33 cellular contexts compared by ENCODE assay signal in the genomic region with DNA sequence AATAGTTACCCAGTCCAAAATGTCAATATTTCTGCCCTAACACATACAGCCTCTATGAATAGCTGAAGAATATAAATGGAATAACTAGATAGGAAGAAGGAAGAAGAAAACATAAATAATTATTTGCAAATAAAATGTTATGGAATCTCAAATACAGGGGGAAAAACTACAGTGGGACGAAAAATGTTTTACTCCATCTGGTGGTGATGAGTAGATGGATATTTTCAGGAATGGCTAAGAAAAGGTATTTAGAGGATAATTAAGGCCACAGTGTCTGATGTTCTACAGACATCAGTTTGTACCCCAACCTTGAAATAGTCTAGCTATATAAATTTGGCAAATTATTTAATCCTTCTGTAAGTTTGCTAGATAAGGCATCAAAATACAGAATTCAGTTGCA.
DNase-seq lines count a peak whose midpoint lies in the region; ATAC-seq and TF ChIP-seq lines count a peak whose summit lies in the region.
"Had no signal": no experiment of that assay in that cellular context is flagged by ENCODE, and none has a peak within 500 bp of the region (broad histone marks: within the 10 kb centered on the region; RNA-seq: fewer than 3 reads in every experiment).

No MANE protein-coding gene starts in this region.

- ATAC-seq in heart right ventricle (no peak), left colon (no peak)
- ATAC-seq: activated CD4-positive, CD25-positive, alpha-beta regulatory T cell treated with anti-CD3 and anti-CD28 coated beads, Interleukin-2, amount 50 U/mL, for 24 hours; GM12878; left cardiac atrium; PC-3 had no signal

- peak in 5 of 9 donors; percentile 13 to 30 (median 25) for TF ChIP-seq CTCF in heart right ventricle (IDR thresholded peaks at IDR 0.05)
- no peak for TF ChIP-seq CTCF in astrocyte of the cerebellum (IDR thresholded peaks at IDR 0.05; ENCODE audit: low read depth, low read length, missing control alignments)
- peak; percentile 34 for TF ChIP-seq CTCF in type B pancreatic cell (conservative IDR thresholded peaks at IDR 0.05)

- intact Hi-C loops in heart right ventricle (cut with DNase I), result loop anchor here in 3 of 10 donors (10.0 kb wide), 2 partner anchors 378 to 388 kb away; no protein-coding TSS in a partner anchor
- intact Hi-C loops in cardiac septum (cut with DNase I), result no loop called here
- intact Hi-C loops in left colon (cut with DNase I, micrococcal nuclease), result no loop called here

- H3K27ac Mint-ChIP-seq in type B pancreatic cell, result no peak overlapping the region
- H3K27ac Mint-ChIP-seq: activated naive CD4-positive, alpha-beta T cell treated with anti-CD3 and anti-CD28 coated beads for 36 hours; CD4-positive, CD25-positive, alpha-beta regulatory T cell; nephron progenitor cell had no signal

- in situ Hi-C loops in astrocyte of the cerebellum (cut with HindIII; ENCODE audit: low sequenced_read_pairs), result no loop called here

- no peaks in the 10 kb centered on the region for H3K27me3 ChIP-seq in heart right ventricle
- H3K27me3 ChIP-seq: adrenal gland, brain microvascular endothelial cell, esophagus squamous epithelium, ovary had no signal

- H3K27me3 Mint-ChIP-seq in type B pancreatic cell, result no peaks in the 10 kb centered on the region
- H3K27me3 Mint-ChIP-seq: CD4-positive, CD25-positive, alpha-beta regulatory T cell had no signal

- H3K4me3 Mint-ChIP-seq in type B pancreatic cell, result no peak overlapping the region
- H3K4me3 Mint-ChIP-seq: activated naive CD4-positive, alpha-beta T cell treated with anti-CD3 and anti-CD28 coated beads for 36 hours; CD4-positive, CD25-positive, alpha-beta regulatory T cell; nephron progenitor cell had no signal

- H3K4me3 ChIP-seq in heart right ventricle (no peak overlapping the region), astrocyte of the cerebellum (ENCODE audit: low read depth, low read length) (no peak overlapping the region)
- H3K4me3 ChIP-seq: adrenal gland, esophagus squamous epithelium, GM12878, HAP-1, ovary had no signal

- H3K9me3 Mint-ChIP-seq in type B pancreatic cell, result no peaks in the 10 kb centered on the region
- H3K9me3 Mint-ChIP-seq: activated naive CD4-positive, alpha-beta T cell treated with anti-CD3 and anti-CD28 coated beads for 36 hours; nephron progenitor cell had no signal

- WGBS in heart right ventricle, 2 donors, result 82 to 86% methylated on average over 1 of the region's 1 CpG

- no peaks in the 10 kb centered on the region for H3K36me3 Mint-ChIP-seq in type B pancreatic cell
- H3K36me3 Mint-ChIP-seq: CD4-positive, CD25-positive, alpha-beta regulatory T cell had no signal

- H3K36me3 ChIP-seq in heart right ventricle, result no peaks in the 10 kb centered on the region
- H3K36me3 ChIP-seq: adrenal gland, brain microvascular endothelial cell, esophagus squamous epithelium, HAP-1, ovary had no signal

- no peaks in the 10 kb centered on the region for H3K4me1 ChIP-seq in heart right ventricle
- H3K4me1 ChIP-seq: adrenal gland, esophagus squamous epithelium had no signal

- no peaks in the 10 kb centered on the region for H3K4me1 Mint-ChIP-seq in type B pancreatic cell (ENCODE audit: unreplicated experiment)
- H3K4me1 Mint-ChIP-seq: CD4-positive, CD25-positive, alpha-beta regulatory T cell; nephron progenitor cell had no signal

- H3K27ac ChIP-seq in heart right ventricle, result no peak overlapping the region
- H3K27ac ChIP-seq: adrenal gland, brain microvascular endothelial cell, esophagus squamous epithelium, ovary had no signal

- no peak for DNase-seq in heart right ventricle
- DNase-seq in cardiac septum (ENCODE audit: low spot score), result no peak
- DNase-seq in astrocyte of the cerebellum (ENCODE audit: low read depth), result peak; percentile 0
- DNase-seq in fibroblast of peridontal ligament (ENCODE audit: extremely low read depth), result peak; percentile 6
- no peak for DNase-seq in type B pancreatic cell (ENCODE audit: extremely low spot score, unreplicated experiment)
- DNase-seq in NK-92 (lab: John Stamatoyannopoulos, UW; ENCODE audit: unreplicated experiment), result no peak
- DNase-seq in SIG-M5 treated with dmso at 0.1 percent for 504 hours (lab: John Stamatoyannopoulos, UW; ENCODE audit: unreplicated experiment), result no peak
- DNase-seq in left colon, result no peak
- DNase-seq: 8988T; activated CD4-positive, alpha-beta T cell treated with anti-CD3 and anti-CD28 coated beads, Interleukin-2, amount 50 U/mL, for 4 hours; activated naive CD4-positive, alpha-beta T cell treated with anti-CD3 and anti-CD28 coated beads for 36 hours; adrenal gland; AML-193; brain microvascular endothelial cell; CD4-positive, CD25-positive, alpha-beta regulatory T cell; esophagus squamous epithelium; hypothalamus; left cardiac atrium; mammary epithelial cell; MM.1S; NCI-H1930; NCI-H524 treated with DMSO at 0.1 percent for 48 hours; nephron progenitor cell; ovary; PC-3; retina; small intestine; stimulated activated CD4-positive, alpha-beta T cell treated with anti-CD3 and anti-CD28 coated beads, Interleukin-1b, Interleukin-23, amount 100 ng/mL, for 48 hours; stimulated activated naive CD4-positive, alpha-beta T cell treated with Interleukin-2 at 50 U/mL for 16 hours; T-helper 2 cell had no signal

- no peaks in the 10 kb centered on the region for H3K9me3 ChIP-seq in heart right ventricle
- H3K9me3 ChIP-seq: adrenal gland, esophagus squamous epithelium, HAP-1, ovary had no signal

Comparison
In these comparisons a context has a peak if more than half of its experiments do, and no peak if none do; other contexts are left out.
1. DNase-seq: peak in astrocyte of the cerebellum (single experiment) and fibroblast of peridontal ligament (single experiment); none in heart right ventricle (0 of 2), cardiac septum (single experiment), type B pancreatic cell (single experiment), NK-92 (single experiment), SIG-M5 treated with dmso at 0.1 percent for 504 hours (single experiment) and left colon (0 of 2).